Comparison of ENCODE assay signal across 8 cellular contexts in the genomic region with DNA sequence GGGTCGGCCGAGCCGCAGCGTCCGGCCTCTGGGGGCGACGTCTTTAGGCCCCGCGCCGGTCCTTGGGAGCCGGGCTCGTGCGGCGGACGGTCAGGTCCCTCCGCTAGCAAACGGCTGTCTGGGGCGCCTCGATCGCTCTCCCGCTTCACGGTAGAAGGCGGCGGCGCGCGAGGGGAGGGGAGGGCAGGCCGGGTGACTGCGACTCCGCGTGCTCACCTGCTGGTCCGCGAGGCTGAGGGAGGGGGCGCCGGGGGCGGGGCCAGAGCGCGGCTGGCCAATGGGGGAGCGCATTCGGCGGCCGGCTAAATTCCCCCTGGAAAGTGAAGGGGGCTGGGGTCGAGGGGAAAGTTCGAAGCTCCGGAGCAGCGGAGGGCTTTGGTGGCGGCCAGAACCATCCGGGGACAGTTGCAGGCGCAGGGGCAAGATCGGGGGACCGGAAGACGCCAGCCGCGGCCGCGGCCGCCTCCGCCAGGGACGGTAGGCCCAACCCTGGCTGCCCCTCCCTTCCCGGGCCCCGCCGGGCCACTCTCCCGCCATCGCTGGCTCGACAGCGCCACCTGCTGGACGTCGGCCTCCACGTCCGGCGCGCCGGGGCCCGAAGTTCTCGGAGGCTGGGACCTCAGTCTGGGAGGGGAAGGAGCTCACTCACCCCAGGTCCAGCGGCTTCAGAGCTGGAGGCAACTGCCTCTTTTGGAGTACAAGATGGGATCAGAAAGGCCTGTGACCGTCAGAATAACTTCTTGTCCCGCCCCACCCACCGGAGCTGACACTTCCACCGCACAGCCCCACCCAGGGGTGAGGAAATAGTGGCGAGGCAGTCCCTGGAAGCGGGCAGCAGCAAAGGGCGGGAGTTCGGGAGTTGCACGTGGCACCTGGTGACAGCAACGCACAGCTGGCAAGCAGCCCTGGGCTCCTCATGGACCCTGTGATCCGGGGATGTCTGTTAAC. TPM values are rescaled to one million over a fixed set of nuclear protein-coding genes. Genes with fewer than 3 reads are reported as not detected.
DNase-seq lines count a peak whose midpoint lies in the region; ATAC-seq and TF ChIP-seq lines count a peak whose summit lies in the region.

No MANE protein-coding gene starts in this region.

- peaks cover under 1% of the 10 kb centered on the region; the same call in 1 of the 2 replicates for H4K20me1 ChIP-seq in IMR-90 (ENCODE audit: insufficient read depth, low read length)

- intact Hi-C loops in IMR-90 (cut with micrococcal nuclease) = loop anchor here (1.0 to 2.0 kb wide), 3 partner anchors 128 to 453 kb away; no protein-coding TSS in a partner anchor
- intact Hi-C loops in activated T-helper 2 cell treated with anti-CD3 and anti-CD28 coated beads, Interferon-gamma antibody, Interleukin-2, Interleukin-4, amounts not matched to agents 10 μg/mL and 5 μg/mL and 100 μg/mL, durations not matched to agents 14 hours and 24 hours and 36 hours (cut with micrococcal nuclease) = loop anchor here (1.0 to 2.0 kb wide), 3 partner anchors 128 to 453 kb away; no protein-coding TSS in a partner anchor

- ATAC-seq in GM21619 (IDR thresholded peaks at IDR 0.05; ENCODE audit: unreplicated experiment) (peak; percentile 94), IMR-90 (ENCODE audit: low read depth) (peak; percentile 91)
- peak; percentile 91 for ATAC-seq in stimulated activated naive CD8-positive, alpha-beta T cell treated with anti-CD3 and anti-CD28 coated beads, Interleukin-15, Interleukin-2, amounts not matched to agents 100 U/mL and 50 U/mL, for 24 hours

- H3K4me3 Mint-ChIP-seq in activated T-helper 2 cell treated with anti-CD3 and anti-CD28 coated beads, Interferon-gamma antibody, Interleukin-2, Interleukin-4, amounts not matched to agents 10 μg/mL and 5 μg/mL and 100 μg/mL, durations not matched to agents 14 hours and 24 hours and 36 hours (ENCODE audit: low read depth) = peak overlapping the region; percentile 76
- H3K4me3 Mint-ChIP-seq in nephron progenitor cell = peak overlapping the region; percentile 78

- DNase-seq in DMS79 (lab: John Stamatoyannopoulos, UW) = peak; percentile 36
- peak; percentile 37 for DNase-seq in IMR-90
- DNase-seq in RKO (ENCODE audit: low spot score) = peak; percentile 68
- peak; percentile 73 for DNase-seq in activated T-helper 2 cell treated with anti-CD3 and anti-CD28 coated beads, Interferon-gamma antibody, Interleukin-2, Interleukin-4, amounts not matched to agents 10 μg/mL and 5 μg/mL and 100 μg/mL, durations not matched to agents 14 hours and 24 hours and 36 hours (ENCODE audit: low spot score)
- DNase-seq in fibroblast of the conjunctiva (ENCODE audit: low read depth) = peak; percentile 23
- peak; percentile 91 for DNase-seq in nephron progenitor cell
- DNase-seq in stimulated activated naive CD8-positive, alpha-beta T cell treated with anti-CD3 and anti-CD28 coated beads, Interleukin-15, Interleukin-2, amounts not matched to agents 100 U/mL and 50 U/mL, for 24 hours = peak; percentile 88

- 32% methylated on average over 28 of the region's 87 CpGs; no CpG with 5 or more reads in 1 of the 2 experiments for WGBS in IMR-90 (ENCODE audit: extremely low coverage in 2 of 2, insufficient read length in 1 of 2), 2 experiments

- H2AK5ac ChIP-seq in IMR-90 (ENCODE audit: low read depth, low read length) = no peak overlapping the region

- H2BK120ac ChIP-seq in IMR-90 (ENCODE audit: low read depth, low read length) = peak overlapping the region; percentile 43; the same call in 1 of the 2 replicates

- peak overlapping the region in 1 of 2 experiments; percentile 76; a peak in 3 of 4 replicates for H4K8ac ChIP-seq in IMR-90 (ENCODE audit: low read depth in 2 of 2, low read length in 2 of 2)

- H4K5ac ChIP-seq in IMR-90 (ENCODE audit: low read depth, low read length) = no peak overlapping the region

- H2AFZ ChIP-seq in IMR-90 (replicated peaks; ENCODE audit: low read length, poor library complexity) = peak overlapping the region; percentile 96

- no peaks in the 10 kb centered on the region for H3K27me3 Mint-ChIP-seq in activated T-helper 2 cell treated with anti-CD3 and anti-CD28 coated beads, Interferon-gamma antibody, Interleukin-2, Interleukin-4, amounts not matched to agents 10 μg/mL and 5 μg/mL and 100 μg/mL, durations not matched to agents 14 hours and 24 hours and 36 hours (ENCODE audit: low read depth)
- peaks cover 14% of the 10 kb centered on the region for H3K27me3 Mint-ChIP-seq in nephron progenitor cell (ENCODE audit: low read depth, poor library complexity)

- no peak overlapping the region for H3K14ac ChIP-seq in IMR-90 (replicated peaks; ENCODE audit: low read depth, low read length)

- BruUV-seq in IMR-90 (replicated peaks; lab: Mats Ljungman, UMichigan) = no TSS peak

- 0 out of 2 replicates have a peak overlapping the region, but pooled peaks have one; percentile 61 for H3K4ac ChIP-seq in IMR-90 (ENCODE audit: low read depth, low read length)

- H3K23ac ChIP-seq in IMR-90 (ENCODE audit: low read depth, low read length) = no peak overlapping the region

- no peak overlapping the region for H3K56ac ChIP-seq in IMR-90 (ENCODE audit: extremely low read depth, insufficient read depth, low read length)

- no peak overlapping the region for H3K18ac ChIP-seq in IMR-90 (ENCODE audit: low read depth, low read length)

- H3K9me3 ChIP-seq in IMR-90 (ENCODE audit: control insufficient read depth, insufficient read depth, low read length) = no peaks in the 10 kb centered on the region

- no peak overlapping the region for H4K91ac ChIP-seq in IMR-90 (ENCODE audit: insufficient read depth, low read depth, low read length)

- dilution Hi-C loops in IMR-90 (cut with HindIII; ENCODE audit: low sequenced_read_pairs, unreplicated experiment) = no loop called here

- CTCF ChIA-PET in IMR-90 (lab: Yijun Ruan, JAX) = interaction anchor here (0.6 to 1.8 kb wide), 5 partner anchors 9 to 474 kb away, joined by 3 to 8 read pairs (median 5); no protein-coding TSS in a partner anchor

- TF ChIP-seq POLR2A in IMR-90 (IDR thresholded peaks at IDR 0.05; ENCODE audit: low read depth, low read length) = no peak

- peak overlapping the region; percentile 15 for H2BK5ac ChIP-seq in IMR-90 (ENCODE audit: low read depth, low read length, poor library complexity, severe bottlenecking)

- peak overlapping the region; percentile 38; the same call in 1 of the 2 replicates for H3K27ac ChIP-seq in IMR-90 (ENCODE audit: insufficient read depth, low read length)

- H3K4me2 ChIP-seq in IMR-90 (ENCODE audit: low read depth, low read length) = peak overlapping the region; percentile 71

- H3K27ac Mint-ChIP-seq in activated T-helper 2 cell treated with anti-CD3 and anti-CD28 coated beads, Interferon-gamma antibody, Interleukin-2, Interleukin-4, amounts not matched to agents 10 μg/mL and 5 μg/mL and 100 μg/mL, durations not matched to agents 14 hours and 24 hours and 36 hours = peak overlapping the region; percentile 80
- no peak overlapping the region for H3K27ac Mint-ChIP-seq in nephron progenitor cell

- in situ Hi-C loops in IMR-90 (cut with MboI; ENCODE audit: low sequenced_read_pairs) = loop anchor here (10.0 kb wide), 2 partner anchors 136 to 456 kb away; no protein-coding TSS in a partner anchor

- H3K79me1 ChIP-seq in IMR-90 (ENCODE audit: low read depth in 1 of 2, low read length in 2 of 2) = no peaks in the 10 kb centered on the region

- peak overlapping the region; percentile 44; the same call in 1 of the 2 replicates for H3K9ac ChIP-seq in IMR-90 (ENCODE audit: low read depth, low read length)

- peak overlapping the region; percentile 76 for H3K4me3 ChIP-seq in IMR-90 (ENCODE audit: insufficient read depth, low read depth, low read length)

- H2BK15ac ChIP-seq in IMR-90 (ENCODE audit: low read depth, low read length) = no peak overlapping the region

- POLR2A ChIA-PET in IMR-90 (lab: Charles Lee; ENCODE audit: unreplicated experiment) = interaction anchor here (1.0 kb wide), 1 partner anchor 10 kb away, joined by 3 read pairs; no protein-coding TSS in a partner anchor

- peak; percentile 80 for TF ChIP-seq CTCF in IMR-90 (conservative IDR thresholded peaks at IDR 0.05; ENCODE audit: low read depth, low read length)
- peak; percentile 81 for TF ChIP-seq CTCF in nephron progenitor cell (IDR thresholded peaks at IDR 0.05)

- TF ChIP-seq RAD21 in IMR-90 (IDR thresholded peaks at IDR 0.05; ENCODE audit: low read length) = peak; percentile 75

- no peaks in the 10 kb centered on the region; the same call in 1 of the 2 replicates for H3K27me3 ChIP-seq in IMR-90 (ENCODE audit: control insufficient read depth, insufficient read depth, low read length)

- no peaks in the 10 kb centered on the region for H3K9me1 ChIP-seq in IMR-90 (ENCODE audit: insufficient read depth, low read length)

- H3K4me1 Mint-ChIP-seq in activated T-helper 2 cell treated with anti-CD3 and anti-CD28 coated beads, Interferon-gamma antibody, Interleukin-2, Interleukin-4, amounts not matched to agents 10 μg/mL and 5 μg/mL and 100 μg/mL, durations not matched to agents 14 hours and 24 hours and 36 hours (ENCODE audit: low read depth) = peaks cover 3% of the 10 kb centered on the region
- peaks cover 10% of the 10 kb centered on the region for H3K4me1 Mint-ChIP-seq in nephron progenitor cell

- no peak overlapping the region for H2BK20ac ChIP-seq in IMR-90 (ENCODE audit: low read depth, low read length)

- peaks cover 10% of the 10 kb centered on the region for H3K36me3 Mint-ChIP-seq in activated T-helper 2 cell treated with anti-CD3 and anti-CD28 coated beads, Interferon-gamma antibody, Interleukin-2, Interleukin-4, amounts not matched to agents 10 μg/mL and 5 μg/mL and 100 μg/mL, durations not matched to agents 14 hours and 24 hours and 36 hours (ENCODE audit: low read depth)
- peaks cover 14% of the 10 kb centered on the region for H3K36me3 Mint-ChIP-seq in nephron progenitor cell (ENCODE audit: low read depth)

- peaks cover 1% of the 10 kb centered on the region; the same call in 1 of the 2 replicates for H3K4me1 ChIP-seq in IMR-90 (ENCODE audit: control insufficient read depth, insufficient read depth, low read length)

- H3K36me3 ChIP-seq in IMR-90 (ENCODE audit: control insufficient read depth, insufficient read depth, low read length) = peaks cover 3% of the 10 kb centered on the region; the same call in 1 of the 2 replicates

- H2AK9ac ChIP-seq in IMR-90 (replicated peaks; ENCODE audit: low read depth, low read length, poor library complexity) = peak overlapping the region; percentile 58

- no peaks in the 10 kb centered on the region for H3K9me3 Mint-ChIP-seq in activated T-helper 2 cell treated with anti-CD3 and anti-CD28 coated beads, Interferon-gamma antibody, Interleukin-2, Interleukin-4, amounts not matched to agents 10 μg/mL and 5 μg/mL and 100 μg/mL, durations not matched to agents 14 hours and 24 hours and 36 hours
- H3K9me3 Mint-ChIP-seq in nephron progenitor cell = peaks cover 45% of the 10 kb centered on the region

TF ChIP-seq in IMR-90, 13 proteins besides CTCF, POLR2A, EP300 and RAD21 (continues in another document):
- TF ChIP-seq CHD1 (IDR thresholded peaks at IDR 0.05; ENCODE audit: low read depth, low read length) = no peak

RNA-seq across cellular contexts. Expression of gene ELF4, which starts 49.9 kb away (rescaled TPM):
- 10.8 and 10.9 TPM in 2 replicates for total RNA-seq in IMR-90 (2012; rRNA removed)
- polyA plus RNA-seq in IMR-90 (2012; rRNA removed) = 18.4 and 19.0 TPM in 2 replicates
- 12.6 and 15.1 TPM in 2 replicates for polyA plus RNA-seq in IMR-90 (2012; cell fraction: cytosol; rRNA removed)
- polyA plus RNA-seq in IMR-90 (2012; cell fraction: nucleus; rRNA removed; ENCODE audit: low replicate concordance) = 17.4 and 18.6 TPM in 2 replicates
- total RNA-seq in activated T-helper 2 cell treated with anti-CD3 and anti-CD28 coated beads, Interferon-gamma antibody, Interleukin-2, Interleukin-4, amounts not matched to agents 10 μg/mL and 5 μg/mL and 100 μg/mL, durations not matched to agents 14 hours and 24 hours and 36 hours = 31.8 and 33.6 TPM in 2 replicates

Comparison
In these comparisons a context has a peak if more than half of its experiments do, and no peak if none do; other contexts are left out.
1. Peak in every context shown above with its lines: DNase-seq, ATAC-seq, H3K4me3 ChIP-seq and H3K27ac ChIP-seq.
2. DNase-seq: peak in every context shown above with its lines; median percentile 91 in nephron progenitor cell; 88 in stimulated activated naive CD8-positive, alpha-beta T cell treated with anti-CD3 and anti-CD28 coated beads, Interleukin-15, Interleukin-2, amounts not matched to agents 100 U/mL and 50 U/mL, for 24 hours; 73 in activated T-helper 2 cell treated with anti-CD3 and anti-CD28 coated beads, Interferon-gamma antibody, Interleukin-2, Interleukin-4, amounts not matched to agents 10 μg/mL and 5 μg/mL and 100 μg/mL, durations not matched to agents 14 hours and 24 hours and 36 hours; 68 in RKO; 37 in IMR-90; 36 in DMS79; 23 in fibroblast of the conjunctiva.